ENCODE assay signal across 11 cellular contexts in genomic region chr2:228164718-228165117, GRCh38. TPM values are rescaled to one million over a fixed set of nuclear protein-coding genes. Genes with fewer than 3 reads are reported as not detected.
"Had no signal": no experiment of that assay in that cellular context is flagged by ENCODE, and none has a peak within 500 bp of the region (broad histone marks: within the 10 kb centered on the region; RNA-seq: fewer than 3 reads in every experiment).

No MANE protein-coding gene starts in this region.

- H3K4me2 ChIP-seq: GM23338 had no signal

- H3K4me1 ChIP-seq: HAP-1 had no signal

- DNase-seq: GM23248, GOT3, H7, H9, HCEC 1CT, HFFc6 had no signal

- H3K4me3 ChIP-seq: GM23248, GM23338, HAP-1 had no signal

- H2AFZ ChIP-seq: GM23248, GM23338 had no signal

- ATAC-seq: GM23338, HCT116 had no signal

- H3K27ac ChIP-seq: GM23248 had no signal

- H3K9me3 ChIP-seq: HAP-1 had no signal

- H3K36me3 ChIP-seq: HAP-1 had no signal

- FAIRE-seq: H1, H54 had no signal

- H3K9ac ChIP-seq: GM23248 had no signal

RNA-seq across cellular contexts. Expression of gene SPHKAP, which starts 16.8 kb away (rescaled TPM):
- total RNA-seq: H1, H9 had no signal
- polyA plus RNA-seq: GM23338 had no signal
